15 cellular contexts compared by ENCODE assay signal in the genomic region with DNA sequence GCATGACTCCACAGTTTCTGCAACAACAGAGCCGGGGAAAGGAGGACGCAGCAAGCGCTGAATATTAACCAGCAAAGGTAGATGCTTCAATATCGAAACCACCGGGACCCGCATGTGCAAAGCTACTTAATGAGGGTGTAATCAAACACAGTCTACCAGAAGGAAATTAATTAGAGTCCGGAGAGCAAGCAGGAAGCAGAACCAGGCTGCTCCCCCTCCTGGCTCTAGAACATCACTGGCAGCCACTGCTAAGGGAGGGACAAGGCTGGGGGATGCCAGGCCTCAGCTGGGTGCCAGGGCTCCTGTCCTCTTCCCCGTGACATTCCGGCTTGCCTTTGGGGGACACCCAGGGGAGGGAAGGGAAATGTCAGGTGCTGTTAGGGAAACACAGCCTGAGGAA. TPM values are rescaled to one million over a fixed set of nuclear protein-coding genes. Genes with fewer than 3 reads are reported as not detected.
DNase-seq lines count a peak whose midpoint lies in the region; ATAC-seq and TF ChIP-seq lines count a peak whose summit lies in the region.
"Had no signal": no experiment of that assay in that cellular context is flagged by ENCODE, and none has a peak within 500 bp of the region (broad histone marks: within the 10 kb centered on the region; RNA-seq: fewer than 3 reads in every experiment).

No MANE protein-coding gene starts in this region.

- no peaks in the 10 kb centered on the region for H3K9me3 Mint-ChIP-seq in nephron
- no peaks in the 10 kb centered on the region for H3K9me3 Mint-ChIP-seq in nephron progenitor cell
- H3K9me3 Mint-ChIP-seq: activated CD4-positive, alpha-beta memory T cell treated with anti-CD3 and anti-CD28 coated beads, Interleukin-2, amount 10 ng/mL, durations not matched to agents 7 days and 5 days; naive thymus-derived CD4-positive, alpha-beta T cell; T-helper 2 cell treated with Interferon-gamma antibody and Interleukin-4, amounts not matched to agents 5 μg/mL and 100 μg/mL, for 36 hours had no signal

- H3K4me1 Mint-ChIP-seq in nephron (peaks cover 62% of the 10 kb centered on the region), nephron progenitor cell (peaks cover 48% of the 10 kb centered on the region)
- H3K4me1 Mint-ChIP-seq: activated CD4-positive, alpha-beta memory T cell treated with anti-CD3 and anti-CD28 coated beads, Interleukin-2, amount 10 ng/mL, durations not matched to agents 7 days and 5 days had no signal

- H3K27ac Mint-ChIP-seq in nephron (peak overlapping the region; percentile 33 to 95 (median 77)), nephron progenitor cell (no peak overlapping the region)
- H3K27ac Mint-ChIP-seq: activated CD4-positive, alpha-beta memory T cell treated with anti-CD3 and anti-CD28 coated beads, Interleukin-2, amount 10 ng/mL, durations not matched to agents 7 days and 5 days; naive thymus-derived CD4-positive, alpha-beta T cell; T-helper 2 cell treated with Interferon-gamma antibody and Interleukin-4, amounts not matched to agents 5 μg/mL and 100 μg/mL, for 36 hours had no signal

- H3K4me3 Mint-ChIP-seq in nephron: peak overlapping the region in 2 of 3 experiments; percentile 22 to 41
- H3K4me3 Mint-ChIP-seq in nephron progenitor cell: no peak overlapping the region
- H3K4me3 Mint-ChIP-seq: activated CD4-positive, alpha-beta memory T cell treated with anti-CD3 and anti-CD28 coated beads, Interleukin-2, amount 10 ng/mL, durations not matched to agents 7 days and 5 days; naive thymus-derived CD4-positive, alpha-beta T cell; T-helper 2 cell treated with Interferon-gamma antibody and Interleukin-4, amounts not matched to agents 5 μg/mL and 100 μg/mL, for 36 hours had no signal

- DNase-seq in H7: peak; percentile 46
- peak; percentile 62 for DNase-seq in NCI-H69 (lab: John Stamatoyannopoulos, UW)
- DNase-seq in dermis blood vessel endothelial cell: peak; percentile 41
- DNase-seq in nephron progenitor cell: no peak
- DNase-seq in NCI-H146 (lab: John Stamatoyannopoulos, UW): no peak
- DNase-seq: activated CD4-positive, alpha-beta memory T cell treated with anti-CD3 and anti-CD28 coated beads, Interleukin-2, amount 10 ng/mL, durations not matched to agents 7 days and 5 days; foreskin keratinocyte; naive thymus-derived CD4-positive, alpha-beta T cell; NCI-H187 treated with DMSO at 0.1 percent for 48 hours; PC-3 had no signal

- H3K27me3 ChIP-seq in H7 (ENCODE audit: control insufficient read depth, insufficient read depth, low read length): no peaks in the 10 kb centered on the region

- no peak for TF ChIP-seq CTCF in nephron (IDR thresholded peaks at IDR 0.05; ENCODE audit: unreplicated experiment in 3 of 3)
- no peak for TF ChIP-seq CTCF in nephron progenitor cell (IDR thresholded peaks at IDR 0.05)

- no peaks in the 10 kb centered on the region for H3K36me3 Mint-ChIP-seq in nephron (ENCODE audit: low read depth)
- H3K36me3 Mint-ChIP-seq in nephron progenitor cell (ENCODE audit: low read depth): no peaks in the 10 kb centered on the region

- H3K4me3 ChIP-seq in H7 (ENCODE audit: insufficient read depth, low read depth, low read length): no peak overlapping the region
- H3K4me3 ChIP-seq: thoracic aorta had no signal

- no peak for ATAC-seq in GM18502 (IDR thresholded peaks at IDR 0.05; ENCODE audit: poor library complexity, unreplicated experiment)
- no peak for ATAC-seq in GM21381 (IDR thresholded peaks at IDR 0.05; ENCODE audit: unreplicated experiment)
- ATAC-seq: foreskin keratinocyte; naive thymus-derived CD4-positive, alpha-beta T cell; PC-3 had no signal

- H3K27me3 Mint-ChIP-seq in nephron (ENCODE audit: low read depth) (no peaks in the 10 kb centered on the region), nephron progenitor cell (ENCODE audit: low read depth, poor library complexity) (peaks cover 7% of the 10 kb centered on the region)
- H3K27me3 Mint-ChIP-seq: activated CD4-positive, alpha-beta memory T cell treated with anti-CD3 and anti-CD28 coated beads, Interleukin-2, amount 10 ng/mL, durations not matched to agents 7 days and 5 days; naive thymus-derived CD4-positive, alpha-beta T cell had no signal

- H3K36me3 ChIP-seq in H7 (replicated peaks; ENCODE audit: control insufficient read depth, insufficient read depth, low read length): peaks cover 2% of the 10 kb centered on the region
- H3K36me3 ChIP-seq: thoracic aorta had no signal

RNA-seq across cellular contexts. Expression of gene LRRC75A, which starts 21.7 kb away (rescaled TPM):
- total RNA-seq in H7 (2014; rRNA removed; shearing (Covaris generic)): 3.3 and 5.9 TPM in 2 replicates
- total RNA-seq in dermis blood vessel endothelial cell: 2.6 and 4.5 TPM in 2 replicates
- total RNA-seq: foreskin keratinocyte had no signal

RNA-seq across cellular contexts. Expression of gene TRPV2, which starts 54.9 kb away (rescaled TPM):
- 1.8 and 5.5 TPM in 2 replicates for total RNA-seq in H7 (2014; rRNA removed; shearing (Covaris generic))
- 40.0 and 48.8 TPM in 2 replicates for total RNA-seq in dermis blood vessel endothelial cell

Comparison
In these comparisons a context has a peak if more than half of its experiments do, and no peak if none do; other contexts are left out.
1. DNase-seq: peak in H7 (single experiment), NCI-H69 (single experiment) and dermis blood vessel endothelial cell (single experiment); none in nephron progenitor cell (single experiment) and NCI-H146 (single experiment).